ENCODE assay signal across 17 cellular contexts in genomic region chr14:65396082-65396910, GRCh38.
"Had no signal": no experiment of that assay in that cellular context is flagged by ENCODE, and none has a peak within 500 bp of the region (broad histone marks: within the 10 kb centered on the region; RNA-seq: fewer than 3 reads in every experiment).

No MANE protein-coding gene starts in this region.

- H3K27ac Mint-ChIP-seq: activated CD8-positive, alpha-beta memory T cell treated with anti-CD3 and anti-CD28 coated beads, Interleukin-2, amount 10 ng/mL, durations not matched to agents 7 days and 5 days; brain; naive thymus-derived CD4-positive, alpha-beta T cell had no signal

- H3K4me3 Mint-ChIP-seq: activated CD8-positive, alpha-beta memory T cell treated with anti-CD3 and anti-CD28 coated beads, Interleukin-2, amount 10 ng/mL, durations not matched to agents 7 days and 5 days; brain; naive thymus-derived CD4-positive, alpha-beta T cell had no signal

- FAIRE-seq: colon had no signal

- H3K27me3 Mint-ChIP-seq: activated CD8-positive, alpha-beta memory T cell treated with anti-CD3 and anti-CD28 coated beads, Interleukin-2, amount 10 ng/mL, durations not matched to agents 7 days and 5 days; naive thymus-derived CD4-positive, alpha-beta T cell had no signal

- H3K4me1 Mint-ChIP-seq: brain had no signal

- H3K4me1 ChIP-seq: psoas muscle, upper lobe of right lung had no signal

- H3K36me3 ChIP-seq: ovary, upper lobe of right lung had no signal

- ATAC-seq: activated CD8-positive, alpha-beta memory T cell treated with anti-CD3 and anti-CD28 coated beads, Interleukin-2, amount 10 ng/mL, durations not matched to agents 7 days and 5 days; left ventricle myocardium superior; mucosa of descending colon; naive thymus-derived CD4-positive, alpha-beta T cell; psoas muscle; right cardiac atrium; upper lobe of right lung had no signal

- H3K4me3 ChIP-seq: dorsolateral prefrontal cortex, mucosa of descending colon, ovary, psoas muscle, upper lobe of right lung had no signal

- H3K27ac ChIP-seq: dorsolateral prefrontal cortex, ovary, psoas muscle, upper lobe of right lung had no signal

- DNase-seq: activated CD4-positive, alpha-beta T cell treated with anti-CD3 and anti-CD28 coated beads, Interleukin-2, amount 50 U/mL, for 4 hours; activated CD8-positive, alpha-beta memory T cell treated with anti-CD3 and anti-CD28 coated beads, Interleukin-2, amount 10 ng/mL, durations not matched to agents 7 days and 5 days; activated effector memory CD4-positive, alpha-beta T cell treated with anti-CD3 and anti-CD28 coated beads, Interleukin-2, amount 50 U/mL, for 16 hours; anterior cingulate cortex; caudate nucleus; dorsolateral prefrontal cortex; foreskin fibroblast; left ventricle myocardium superior; mucosa of descending colon; naive thymus-derived CD4-positive, alpha-beta T cell; ovary; psoas muscle; right cardiac atrium; T1000; upper lobe of right lung had no signal

- H3K27me3 ChIP-seq: dorsolateral prefrontal cortex, ovary, upper lobe of right lung had no signal
